ENCODE assay signal across 9 cellular contexts in the genomic region with DNA sequence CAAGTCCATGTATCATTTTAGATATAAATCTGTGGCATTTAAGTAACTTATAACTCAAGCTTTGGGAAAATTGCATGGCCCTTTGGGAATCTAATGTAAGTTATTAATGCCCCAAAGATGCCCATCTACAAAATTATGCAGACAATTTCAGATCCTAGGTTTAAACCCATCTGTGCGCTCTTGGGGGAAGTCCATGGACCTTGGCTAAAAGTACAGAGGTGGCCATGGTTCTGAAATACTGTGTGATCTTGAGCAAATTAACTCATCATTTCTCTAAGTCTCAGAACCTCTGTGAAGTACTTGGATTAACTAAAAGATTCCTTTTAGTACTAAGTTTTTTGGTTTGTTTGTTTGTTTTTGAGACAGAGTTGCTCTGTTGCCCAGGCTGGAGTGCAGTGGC.
"Had no signal": no experiment of that assay in that cellular context is flagged by ENCODE, and none has a peak within 500 bp of the region (broad histone marks: within the 10 kb centered on the region; RNA-seq: fewer than 3 reads in every experiment).

No MANE protein-coding gene starts in this region.

- H3K4me1 ChIP-seq: HAP-1 had no signal

- ATAC-seq: GM23338, HCT116, K562 had no signal

- H2AFZ ChIP-seq: GM23338 had no signal

- H3K36me3 ChIP-seq: HAP-1 had no signal

- FAIRE-seq: H1, K562 had no signal

- H3K4me2 ChIP-seq: GM23338 had no signal

- H3K4me3 ChIP-seq: GM23338, HAP-1, K562 had no signal

- H3K27ac ChIP-seq: HL-60 had no signal

- H3K9me3 ChIP-seq: HAP-1 had no signal

- DNase-seq: H7, HFFc6, IMR-90 had no signal
